Comparison of ENCODE assay signal across 26 cellular contexts in the genomic region with DNA sequence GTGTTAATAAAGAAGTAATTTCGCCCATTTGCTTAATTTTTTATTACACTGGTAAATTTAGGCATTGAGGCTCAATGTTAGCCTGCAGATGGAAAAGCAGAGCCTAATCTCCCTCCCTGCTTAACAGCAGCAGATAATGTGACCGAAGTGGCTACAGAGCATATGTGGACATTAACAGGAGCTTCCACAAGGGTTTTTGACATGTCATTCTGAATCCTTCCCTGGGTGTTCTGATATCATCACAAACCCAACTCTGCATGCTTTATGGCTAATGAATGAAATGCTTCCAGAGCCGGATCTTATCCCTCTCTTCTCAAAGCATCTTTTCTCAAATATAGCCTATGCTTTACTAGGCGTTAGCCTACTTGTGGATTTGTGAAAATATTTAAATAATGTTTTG.
"Had no signal": no experiment of that assay in that cellular context is flagged by ENCODE, and none has a peak within 500 bp of the region (broad histone marks: within the 10 kb centered on the region; RNA-seq: fewer than 3 reads in every experiment).

No MANE protein-coding gene starts in this region.

- H3K27ac ChIP-seq: left lung, lower lobe of right lung, neural progenitor cell, neutrophil, right atrium auricular region, right lobe of liver, tibial nerve, uterus had no signal

- H3K4me3 ChIP-seq: left lung, lower lobe of right lung, neural progenitor cell, right atrium auricular region, right lobe of liver, smooth muscle cell, tibial nerve, uterus had no signal

- ATAC-seq: left colon; left lung; lower lobe of right lung; natural killer cell; right lobe of liver; stimulated activated memory B cell treated with anti-CD40 and anti-IgM and Interleukin-4, amounts not matched to agents 10 μg/mL and 1 μg/mL and 100 μg/mL, for 72 hours; stimulated activated naive CD8-positive, alpha-beta T cell treated with anti-CD3 and anti-CD28 coated beads, Interleukin-15, amount 100 ng/mL, for 72 hours had no signal

- H2AFZ ChIP-seq: neural progenitor cell had no signal

- H3K4me2 ChIP-seq: neural progenitor cell, smooth muscle cell had no signal

- H3K9me3 ChIP-seq: left lung, lower lobe of right lung, neutrophil, right atrium auricular region, right lobe of liver, tibial nerve, uterus had no signal

- H3K9ac ChIP-seq: neural progenitor cell had no signal

- H3K4me1 ChIP-seq: left lung, lower lobe of right lung, right atrium auricular region, right lobe of liver, tibial nerve, uterus had no signal

- DNase-seq: immature natural killer cell; kidney; left colon; left lung; lower lobe of right lung; mammary epithelial cell; mesenchymal stem cell; naive B cell; natural killer cell; nephron progenitor cell; occipital lobe; right lobe of liver; stimulated activated CD4-positive, alpha-beta T cell treated with anti-CD3 and anti-CD28 coated beads, Interleukin-1b, Interleukin-23, amount 100 ng/mL, for 48 hours; stimulated activated CD4-positive, alpha-beta T cell treated with anti-CD3 and anti-CD28 coated beads, Interleukin-2, amount 100 ng/mL, for 48 hours; stimulated activated CD4-positive, alpha-beta T cell treated with anti-CD3 and anti-CD28 coated beads, Interleukin-4, amount 100 ng/mL, for 4 hours; stimulated activated CD8-positive, alpha-beta memory T cell treated with anti-CD3 and anti-CD28 coated beads, Interleukin-4, amount 100 ng/mL, for 48 hours; stimulated activated naive CD4-positive, alpha-beta T cell treated with Interleukin-2 at 50 U/mL for 16 hours; stimulated activated naive CD8-positive, alpha-beta T cell treated with anti-CD3 and anti-CD28 coated beads, Interleukin-15, amount 100 ng/mL, for 72 hours; substantia nigra; uterus had no signal

- H3K36me3 ChIP-seq: left lung, lower lobe of right lung, neural progenitor cell, neutrophil, right atrium auricular region, right lobe of liver, tibial nerve, uterus had no signal

- H3K27me3 ChIP-seq: left lung, neural progenitor cell, neutrophil, right atrium auricular region, right lobe of liver, tibial nerve, uterus had no signal
